24 cellular contexts compared by ENCODE assay signal in the genomic region with DNA sequence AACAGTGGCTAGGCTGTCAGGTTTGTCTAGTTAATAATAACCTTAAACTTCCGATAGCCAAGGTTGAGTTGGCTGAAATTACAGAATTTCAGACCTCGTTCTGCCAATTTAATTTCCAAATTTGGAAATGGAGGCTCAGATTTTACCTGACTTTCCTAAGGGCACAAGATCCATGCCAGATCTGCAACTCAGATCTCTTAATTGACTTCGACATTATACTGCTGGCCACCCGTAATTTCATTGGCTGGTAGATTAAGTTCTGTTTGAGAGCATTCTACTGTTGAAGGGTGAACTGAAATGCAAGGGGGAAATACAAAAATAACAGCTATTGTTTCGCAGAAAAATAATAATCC.
"Had no signal": no experiment of that assay in that cellular context is flagged by ENCODE, and none has a peak within 500 bp of the region (broad histone marks: within the 10 kb centered on the region; RNA-seq: fewer than 3 reads in every experiment).

No MANE protein-coding gene starts in this region.

- H3K4me3 ChIP-seq: left lung, lung, right atrium auricular region, skin epidermis, suprapubic skin, thoracic aorta, tibial artery, upper lobe of right lung had no signal

- H3K9me3 ChIP-seq: neutrophil, right atrium auricular region, suprapubic skin, thoracic aorta, upper lobe of right lung had no signal

- H3K36me3 ChIP-seq: left lung, neutrophil, right atrium auricular region, suprapubic skin, thoracic aorta, tibial artery, upper lobe of right lung had no signal

- H3K79me2 ChIP-seq: parathyroid adenoma had no signal

- H3K9ac ChIP-seq: parathyroid adenoma had no signal

- H3K27me3 ChIP-seq: left lung, neutrophil, right atrium auricular region, suprapubic skin, tibial artery, upper lobe of right lung had no signal

- H2AFZ ChIP-seq: parathyroid adenoma had no signal

- H3K27ac ChIP-seq: left lung, neutrophil, parathyroid adenoma, right atrium auricular region, skin epidermis, suprapubic skin, thoracic aorta, tibial artery, upper lobe of right lung had no signal

- DNase-seq: head of caudate nucleus; hippocampal formation; kidney glomerular epithelial cell; left cardiac atrium; left lung; naive thymus-derived CD8-positive, alpha-beta T cell; occipital lobe; stimulated activated CD4-positive, alpha-beta T cell treated with anti-CD3 and anti-CD28 coated beads, Interleukin-12 subunit alpha, Interleukin-12 subunit beta, amount 100 ng/mL, for 4 hours; stimulated activated CD4-positive, alpha-beta T cell treated with anti-CD3 and anti-CD28 coated beads, Interleukin-15, amount 100 ng/mL, for 24 hours; stimulated activated CD4-positive, alpha-beta T cell treated with anti-CD3 and anti-CD28 coated beads, Interleukin-2, amount 100 ng/mL, for 24 hours; stimulated activated CD4-positive, alpha-beta T cell treated with anti-CD3 and anti-CD28 coated beads, Interleukin-4, amount 100 ng/mL, for 24 hours; stimulated activated naive CD4-positive, alpha-beta T cell; tibial artery; trophoblast cell; upper lobe of right lung had no signal

- ATAC-seq: left cardiac atrium; left lung; naive thymus-derived CD8-positive, alpha-beta T cell; sciatic nerve; stimulated activated effector memory CD8-positive, alpha-beta T cell treated with anti-CD3 and anti-CD28 coated beads, Interleukin-12 subunit alpha, Interleukin-12 subunit beta, amount 100 ng/mL, for 72 hours; upper lobe of right lung had no signal

- H3K4me1 ChIP-seq: left lung, parathyroid adenoma, right atrium auricular region, suprapubic skin, tibial artery, upper lobe of right lung had no signal
